In the genomic region with DNA sequence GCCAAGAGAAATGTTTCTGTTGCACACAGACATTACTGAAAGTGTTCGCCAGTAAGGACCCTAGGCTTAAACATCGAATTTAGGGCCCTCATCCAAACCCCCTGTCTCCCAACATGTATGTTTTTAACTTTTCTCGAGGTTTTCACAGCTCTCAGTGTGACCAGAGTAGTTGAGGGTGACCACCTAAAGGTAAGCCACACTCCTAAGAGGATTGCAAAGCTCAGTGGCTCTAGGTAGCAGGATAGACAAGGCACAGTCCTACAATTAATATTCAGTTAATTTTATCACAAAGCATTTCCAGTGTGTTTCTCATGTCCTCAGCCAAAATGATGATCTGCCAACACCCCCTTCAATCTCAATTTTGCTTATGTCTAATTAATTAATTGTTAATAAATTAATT, we compare ENCODE assay signal across 8 cellular contexts. TPM values are rescaled to one million over a fixed set of nuclear protein-coding genes. Genes with fewer than 3 reads are reported as not detected.
DNase-seq lines count a peak whose midpoint lies in the region; ATAC-seq and TF ChIP-seq lines count a peak whose summit lies in the region.

No MANE protein-coding gene starts in this region.

- H3K4me1 ChIP-seq in CD4-positive, CD25-positive, alpha-beta regulatory T cell (ENCODE audit: control insufficient read depth, insufficient read depth, low read length, poor library complexity, severe bottlenecking), result peaks cover 12% of the 10 kb centered on the region

- in situ Hi-C loops in GM13977 (cut with MboI; ENCODE audit: low pct_unique_long_range_greater_than_20kb, low sequenced_read_pairs, unreplicated experiment), result no loop called here

- no peaks in the 10 kb centered on the region for H3K36me3 ChIP-seq in CD4-positive, CD25-positive, alpha-beta regulatory T cell (ENCODE audit: control insufficient read depth, insufficient read depth, low read length)

- peaks cover 7% of the 10 kb centered on the region for H3K27me3 Mint-ChIP-seq in CD4-positive, CD25-positive, alpha-beta regulatory T cell
- H3K27me3 Mint-ChIP-seq in nephron progenitor cell (ENCODE audit: low read depth, poor library complexity), result peaks cover 20% of the 10 kb centered on the region

- ATAC-seq in CD4-positive, CD25-positive, alpha-beta regulatory T cell (ENCODE audit: low read depth in 2 of 2), result no peak
- ATAC-seq in GM21737 (IDR thresholded peaks at IDR 0.05; ENCODE audit: unreplicated experiment), result no peak

- H3K27ac Mint-ChIP-seq in CD4-positive, CD25-positive, alpha-beta regulatory T cell, result peak overlapping the region; percentile 97 to 100 (median 98)
- no peak overlapping the region for H3K27ac Mint-ChIP-seq in nephron progenitor cell

- H3K27me3 ChIP-seq in CD4-positive, CD25-positive, alpha-beta regulatory T cell (ENCODE audit: control insufficient read depth, insufficient read depth, low read length), result peaks cover 5% of the 10 kb centered on the region
- no peaks in the 10 kb centered on the region for H3K27me3 ChIP-seq in dorsolateral prefrontal cortex

- intact Hi-C loops in dorsolateral prefrontal cortex (cut with DNase I), result loop anchor here (2.0 to 5.0 kb wide), 4 partner anchors 43 to 161 kb away; a partner anchor contains a TSS

- peak overlapping the region; percentile 78 for H3K27ac ChIP-seq in CD4-positive, CD25-positive, alpha-beta regulatory T cell (ENCODE audit: insufficient read depth, low read length, poor library complexity, severe bottlenecking)
- peak overlapping the region in 56 of 59 donors; percentile 85 to 100 (median 98) for H3K27ac ChIP-seq in dorsolateral prefrontal cortex

- no peak for TF ChIP-seq CTCF in LNCaP clone FGC (IDR thresholded peaks at IDR 0.05; ENCODE audit: control insufficient read depth, extremely low read depth, insufficient read depth)
- no peak for TF ChIP-seq CTCF in dorsolateral prefrontal cortex (IDR thresholded peaks at IDR 0.05 in 54 of 56, conservative IDR thresholded peaks at IDR 0.05 in 2 of 56; ENCODE audit: low read depth in 1 of 56, partially characterized antibody in 56 of 56)
- no peak for TF ChIP-seq CTCF in nephron progenitor cell (IDR thresholded peaks at IDR 0.05)
- TF ChIP-seq CTCF in GM13977 (IDR thresholded peaks at IDR 0.05; ENCODE audit: extremely low read depth, insufficient read depth, missing control alignments), result no peak

- peaks cover 11 to 20% (median 18%) of the 10 kb centered on the region in 4 donors for H3K4me1 Mint-ChIP-seq in CD4-positive, CD25-positive, alpha-beta regulatory T cell
- H3K4me1 Mint-ChIP-seq in nephron progenitor cell, result peaks cover 10% of the 10 kb centered on the region

- peak overlapping the region; percentile 98 to 100 (median 100) for H3K4me3 Mint-ChIP-seq in CD4-positive, CD25-positive, alpha-beta regulatory T cell
- peak overlapping the region; percentile 98 for H3K4me3 Mint-ChIP-seq in nephron progenitor cell

- DNase-seq in CD4-positive, CD25-positive, alpha-beta regulatory T cell, result no peak
- DNase-seq in LNCaP clone FGC (ENCODE audit: low read depth) (no peak), dorsolateral prefrontal cortex (no peak), nephron progenitor cell (no peak), GM13977 (ENCODE audit: low spot score) (no peak), HuH-7.5 (ENCODE audit: low spot score) (no peak), CD1c-positive myeloid dendritic cell (ENCODE audit: extremely low spot score) (no peak)

- no peaks in the 10 kb centered on the region for H3K9me3 ChIP-seq in CD4-positive, CD25-positive, alpha-beta regulatory T cell (ENCODE audit: control insufficient read depth in 2 of 2, low read length in 2 of 2)

- no peaks in the 10 kb centered on the region for H3K9me3 Mint-ChIP-seq in CD4-positive, CD25-positive, alpha-beta regulatory T cell
- H3K9me3 Mint-ChIP-seq in nephron progenitor cell, result no peaks in the 10 kb centered on the region

- peak overlapping the region; percentile 98 for H3K4me3 ChIP-seq in CD4-positive, CD25-positive, alpha-beta regulatory T cell (ENCODE audit: low read depth, low read length)
- H3K4me3 ChIP-seq in LNCaP clone FGC (ENCODE audit: low read depth, low read length), result peak overlapping the region; percentile 85
- H3K4me3 ChIP-seq in dorsolateral prefrontal cortex, result peak overlapping the region; percentile 47 to 92 (median 77)

- peaks cover 6% of the 10 kb centered on the region for H3K36me3 Mint-ChIP-seq in CD4-positive, CD25-positive, alpha-beta regulatory T cell
- peaks cover 4% of the 10 kb centered on the region for H3K36me3 Mint-ChIP-seq in nephron progenitor cell (ENCODE audit: low read depth)

RNA-seq across cellular contexts. Expression of a gene that starts 0.7 kb away (rescaled TPM):
- 1.2 TPM for total RNA-seq in CD4-positive, CD25-positive, alpha-beta regulatory T cell
- 10 to 100 TPM in 1 of 4 donors, 1 to 10 TPM in 3; 5.2 to 11.0 (median 6.3) TPM for polyA plus RNA-seq in CD4-positive, CD25-positive, alpha-beta regulatory T cell
- 10 to 100 TPM in 30 of 120 experiments, 1 to 10 TPM in 90; 2.4 to 18.5 (median 8.3) TPM for total RNA-seq in dorsolateral prefrontal cortex

RNA-seq across cellular contexts. Expression of a gene that starts 43.7 kb away (rescaled TPM):
- not detected for total RNA-seq in CD4-positive, CD25-positive, alpha-beta regulatory T cell
- polyA plus RNA-seq in CD4-positive, CD25-positive, alpha-beta regulatory T cell, result under 1 TPM in 3 of 4 donors, not detected in 1; 0.03 to 0.80 (median 0.76) TPM
- total RNA-seq in dorsolateral prefrontal cortex, result 100 to 1,000 TPM in 1 of 120 experiments, 10 to 100 TPM in 119; 30.3 to 104 (median 55.5) TPM

Comparison
In these comparisons a context has a peak if more than half of its experiments do, and no peak if none do; other contexts are left out.
1. RNA of a gene that starts 43.7 kb away (total RNA-seq): 30.3 to 104 TPM in dorsolateral prefrontal cortex; not detected in CD4-positive, CD25-positive, alpha-beta regulatory T cell (single experiment); every median in the first group is over 10 times any median in the second.
2. Peak in every context shown above with its lines, with median percentiles within 50 percentile points of each other: H3K4me3 ChIP-seq.